8 cellular contexts compared by ENCODE assay signal in genomic region chr20:17965042-17965697, GRCh38. TPM values are rescaled to one million over a fixed set of nuclear protein-coding genes. Genes with fewer than 3 reads are reported as not detected.
DNase-seq lines count a peak whose midpoint lies in the region; ATAC-seq and TF ChIP-seq lines count a peak whose summit lies in the region.

No MANE protein-coding gene starts in this region.

- TF ChIP-seq CTCF in DND-41 (IDR thresholded peaks at IDR 0.05; ENCODE audit: borderline replicate concordance, extremely low read depth, low read length, poor library complexity, severe bottlenecking): no peak
- TF ChIP-seq CTCF in NB4 (IDR thresholded peaks at IDR 0.05; ENCODE audit: low read depth, low read length): no peak
- TF ChIP-seq CTCF in neural crest cell (conservative IDR thresholded peaks at IDR 0.05): no peak

- no peak for DNase-seq in DND-41
- DNase-seq in NB4 (ENCODE audit: low read depth): peak; percentile 63
- DNase-seq in neural crest cell (ENCODE audit: low read depth, low spot score): no peak
- no peak for DNase-seq in cerebellum (ENCODE audit: low spot score)
- DNase-seq in stimulated activated CD4-positive, alpha-beta T cell treated with anti-CD3 and anti-CD28 coated beads, Interleukin-4, amount 100 ng/mL, for 24 hours: no peak
- DNase-seq in activated gamma-delta T cell treated with Interleukin-2 at 50 U/mL for 16 hours: no peak

- H3K27me3 Mint-ChIP-seq in neural crest cell (ENCODE audit: low read depth): peaks cover 3% of the 10 kb centered on the region

- H3K36me3 ChIP-seq in DND-41 (ENCODE audit: insufficient read depth, low read length) (peaks cover 76% of the 10 kb centered on the region), ectodermal cell (ENCODE audit: control insufficient read depth, insufficient read depth, low read length) (no peaks in the 10 kb centered on the region)

- H3K27ac ChIP-seq in DND-41 (ENCODE audit: low read length) (peak overlapping the region; percentile 98), ectodermal cell (ENCODE audit: insufficient read depth, low read depth, low read length, poor library complexity, severe bottlenecking) (no peak overlapping the region)

- H3K9ac ChIP-seq in DND-41 (ENCODE audit: low read depth, low read length): peak overlapping the region; percentile 89

- WGBS in ectodermal cell, 2 experiments: 37 to 44% methylated on average over 9 of the region's 9 CpGs

- H3K4me1 ChIP-seq in DND-41 (ENCODE audit: insufficient read depth, low read length) (peaks cover 64% of the 10 kb centered on the region), ectodermal cell (ENCODE audit: control insufficient read depth, insufficient read depth, low read length) (peaks cover 23% of the 10 kb centered on the region)

- no peaks in the 10 kb centered on the region for H3K27me3 ChIP-seq in DND-41 (ENCODE audit: insufficient read depth, low read length, poor library complexity)
- H3K27me3 ChIP-seq in ectodermal cell (ENCODE audit: control insufficient read depth, insufficient read depth, low read length, poor library complexity, severe bottlenecking): no peaks in the 10 kb centered on the region

- peaks cover 97% of the 10 kb centered on the region for H3K79me2 ChIP-seq in DND-41 (ENCODE audit: insufficient read depth, low read length)

- H3K4me3 ChIP-seq in DND-41 (ENCODE audit: low read depth in 1 of 2, low read length in 2 of 2) (peak overlapping the region; percentile 72 to 85; a peak in 3 of 4 replicates), NB4 (ENCODE audit: low read depth, low read length) (peak overlapping the region; percentile 97), ectodermal cell (ENCODE audit: insufficient read depth, low read depth, low read length) (peak overlapping the region; percentile 98)

- peaks cover 17% of the 10 kb centered on the region for H3K36me3 Mint-ChIP-seq in neural crest cell (ENCODE audit: low read depth)

- H3K4me1 Mint-ChIP-seq in neural crest cell: peaks cover 72% of the 10 kb centered on the region

- no peaks in the 10 kb centered on the region for H3K9me3 ChIP-seq in DND-41 (ENCODE audit: insufficient read depth, low read length, severe bottlenecking)
- H3K9me3 ChIP-seq in ectodermal cell (ENCODE audit: control insufficient read depth, low read length): no peaks in the 10 kb centered on the region

- no peak for ATAC-seq in DND-41 (ENCODE audit: insufficient read depth, low read depth)
- ATAC-seq in GM21360 (IDR thresholded peaks at IDR 0.05; ENCODE audit: unreplicated experiment): no peak

- no peak overlapping the region for H2AFZ ChIP-seq in DND-41 (ENCODE audit: low read depth, low read length)

- no peak overlapping the region for H3K27ac Mint-ChIP-seq in neural crest cell (ENCODE audit: unreplicated experiment)

- H3K4me3 Mint-ChIP-seq in neural crest cell: peak overlapping the region; percentile 99

- H4K20me1 ChIP-seq in DND-41 (ENCODE audit: insufficient read depth, low read length): peaks cover 76% of the 10 kb centered on the region

- no peaks in the 10 kb centered on the region for H3K9me3 Mint-ChIP-seq in neural crest cell

- peak overlapping the region; percentile 84 for H3K4me2 ChIP-seq in DND-41 (ENCODE audit: insufficient read depth, low read length)

- no peak for TF ChIP-seq POLR2A in NB4 (IDR thresholded peaks at IDR 0.05; ENCODE audit: extremely low read depth, insufficient read length)

RNA-seq across cellular contexts. Expression of gene SNX5, which starts 3.4 kb away (rescaled TPM):
- 165 TPM for polyA plus RNA-seq in ectodermal cell (2013, experiment 1 of 4)
- 165 TPM for polyA plus RNA-seq in ectodermal cell (2013, experiment 2 of 4)
- 156 TPM for polyA plus RNA-seq in ectodermal cell (2013, experiment 3 of 4)
- 159 TPM for polyA plus RNA-seq in ectodermal cell (2013, experiment 4 of 4)
- 116 and 123 TPM in 2 replicates for total RNA-seq in neural crest cell
- total RNA-seq in cerebellum: 79.8 TPM

RNA-seq across cellular contexts. Expression of gene MGME1, which starts 3.6 kb away (rescaled TPM):
- 57.5 TPM for polyA plus RNA-seq in ectodermal cell (2013, experiment 1 of 4)
- 51.5 TPM for polyA plus RNA-seq in ectodermal cell (2013, experiment 2 of 4)
- polyA plus RNA-seq in ectodermal cell (2013, experiment 3 of 4): 46.2 TPM
- 39.1 TPM for polyA plus RNA-seq in ectodermal cell (2013, experiment 4 of 4)
- 35.2 and 39.0 TPM in 2 replicates for total RNA-seq in neural crest cell
- total RNA-seq in cerebellum: 11.3 TPM
